ENCODE assay signal across 1 cellular context in the genomic region with DNA sequence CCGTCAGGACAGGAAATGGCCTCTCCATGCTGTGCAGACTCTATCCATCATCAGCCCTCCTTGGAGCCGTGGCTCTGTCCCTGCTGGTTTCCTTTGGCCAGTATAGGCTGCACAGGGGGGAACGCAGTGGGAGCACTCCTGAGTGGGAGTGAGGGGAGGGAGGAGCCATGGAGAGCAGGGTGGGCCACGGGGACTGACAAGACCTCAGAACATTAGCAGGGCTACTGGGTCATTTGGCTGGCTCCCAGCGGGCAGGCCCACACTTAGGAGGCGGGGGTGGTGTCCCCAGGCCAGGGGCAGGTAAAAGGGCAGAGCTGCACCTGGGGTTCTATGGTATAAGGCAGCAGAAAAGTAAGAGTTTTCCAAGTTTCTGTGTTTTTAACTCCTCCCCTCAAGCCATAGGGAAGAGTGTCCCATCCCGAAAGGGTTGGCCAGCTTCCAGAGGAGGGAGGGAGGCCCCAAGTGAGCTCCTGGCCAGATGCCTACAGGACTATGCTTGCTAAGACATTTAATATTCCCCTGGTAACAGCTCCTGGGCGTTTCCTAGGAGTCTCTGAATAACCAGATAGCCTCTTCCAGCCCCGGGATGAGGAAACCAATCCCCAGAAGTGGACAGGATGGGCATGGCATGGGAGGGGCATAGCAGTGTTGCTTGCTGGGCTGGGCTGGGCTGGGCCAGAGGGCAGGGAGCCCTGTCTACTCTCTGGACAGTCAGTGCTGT.
A peak's percentile ranks its signal among the peaks of the same experiment; 100 is the strongest.
TF ChIP-seq lines count a peak whose summit lies in the region.

No MANE protein-coding gene starts in this region.

TF ChIP-seq in IMR-90, 13 proteins besides CTCF, POLR2A, EP300 and RAD21:
- peak; percentile 21; the same call in 1 of the 2 replicates for TF ChIP-seq MAZ (IDR thresholded peaks at IDR 0.05; ENCODE audit: borderline replicate concordance, low read depth, low read length)
- TF ChIP-seq, protein P1, sequence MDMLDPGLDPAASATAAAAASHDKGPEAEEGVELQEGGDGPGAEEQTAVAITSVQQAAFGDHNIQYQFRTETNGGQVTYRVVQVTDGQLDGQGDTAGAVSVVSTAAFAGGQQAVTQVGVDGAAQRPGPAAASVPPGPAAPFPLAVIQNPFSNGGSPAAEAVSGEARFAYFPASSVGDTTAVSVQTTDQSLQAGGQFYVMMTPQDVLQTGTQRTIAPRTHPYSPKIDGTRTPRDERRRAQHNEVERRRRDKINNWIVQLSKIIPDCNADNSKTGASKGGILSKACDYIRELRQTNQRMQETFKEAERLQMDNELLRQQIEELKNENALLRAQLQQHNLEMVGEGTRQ (IDR thresholded peaks at IDR 0.05; ENCODE audit: low read depth, low read length): no peak
